8 cellular contexts compared by ENCODE assay signal in genomic region chr22:37681556-37682049, GRCh38.
DNase-seq lines count a peak whose midpoint lies in the region; ATAC-seq and TF ChIP-seq lines count a peak whose summit lies in the region.

No MANE protein-coding gene starts in this region.

- DNase-seq in GM10248 (ENCODE audit: extremely low spot score), result peak; percentile 83
- peak; percentile 6 for DNase-seq in NCI-H1092 (lab: John Stamatoyannopoulos, UW)
- peak; percentile 54 for DNase-seq in T-helper 9 cell
- DNase-seq in astrocyte of the cerebellum (ENCODE audit: low read depth), result peak; percentile 63
- DNase-seq in inferior parietal cortex (ENCODE audit: extremely low spot score), result peak; percentile 73
- DNase-seq in stimulated activated CD4-positive, alpha-beta T cell treated with anti-CD3 and anti-CD28 coated beads, Interleukin-1b, Interleukin-23, amount 100 ng/mL, for 24 hours (ENCODE audit: low read depth in 4 of 4, low spot score in 1 of 4), result peak; percentile 39 to 73 (median 48)
- no peak for DNase-seq in NCI-H187 (lab: John Stamatoyannopoulos, UW)

- POLR2A ChIA-PET in GM10248 (lab: Yijun Ruan, JAX), result interaction anchor here (0.8 to 1.4 kb wide), 2 partner anchors 38 to 74 kb away, joined by 3 to 6 read pairs; no protein-coding TSS in a partner anchor

- no peak for ATAC-seq in HG02571 (IDR thresholded peaks at IDR 0.05; ENCODE audit: unreplicated experiment)

- in situ Hi-C loops in astrocyte of the cerebellum (cut with HindIII; ENCODE audit: low sequenced_read_pairs), result no loop called here

- TF ChIP-seq CTCF in GM10248 (IDR thresholded peaks at IDR 0.05; ENCODE audit: control extremely low read depth, extremely low read depth, low read depth, missing control alignments), result peak; percentile 83
- peak; percentile 90 for TF ChIP-seq CTCF in astrocyte of the cerebellum (IDR thresholded peaks at IDR 0.05; ENCODE audit: low read depth, low read length, missing control alignments)

- no peak overlapping the region for H3K4me3 ChIP-seq in astrocyte of the cerebellum (ENCODE audit: low read depth, low read length)

- CTCF ChIA-PET in GM10248 (lab: Yijun Ruan, JAX), result interaction anchor here (0.6 to 21.1 kb wide), 24 partner anchors 13 to 249 kb away, joined by 3 to 315 read pairs (median 4); partner anchors contain the start of genes GGA1, LGALS1, PDXP and SH3BP1

Comparison
In these comparisons a context has a peak if more than half of its experiments do, and no peak if none do; other contexts are left out.
1. DNase-seq: peak in GM10248 (single experiment), NCI-H1092 (single experiment), T-helper 9 cell (single experiment), astrocyte of the cerebellum (single experiment), inferior parietal cortex (single experiment) and stimulated activated CD4-positive, alpha-beta T cell treated with anti-CD3 and anti-CD28 coated beads, Interleukin-1b, Interleukin-23, amount 100 ng/mL, for 24 hours (4 of 4); none in NCI-H187 (0 of 2).